In genomic region chr11:131695889-131696429, GRCh38 we compare ENCODE assay signal across 26 cellular contexts.
DNase-seq lines count a peak whose midpoint lies in the region; ATAC-seq, FAIRE-seq and TF ChIP-seq lines count a peak whose summit lies in the region.
"Had no signal": no experiment of that assay in that cellular context is flagged by ENCODE, and none has a peak within 500 bp of the region (broad histone marks: within the 10 kb centered on the region; RNA-seq: fewer than 3 reads in every experiment).

No MANE protein-coding gene starts in this region.

- TF ChIP-seq CTCF in colonic mucosa (IDR thresholded peaks at IDR 0.05) (no peak), HepG2 (CRISPR knock-in tag; IDR thresholded peaks at IDR 0.05) (no peak)

- no peak for TF ChIP-seq RAD21 in HepG2 (CRISPR knock-in tag; IDR thresholded peaks at IDR 0.05)

- H3K36me3 ChIP-seq in colonic mucosa (no peaks in the 10 kb centered on the region), HepG2 (replicated peaks in 1 of 2; ENCODE audit: control insufficient read depth in 1 of 2, insufficient read depth in 2 of 2, low read length in 2 of 2) (no peaks in the 10 kb centered on the region), HAP-1 (replicated peaks) (no peaks in the 10 kb centered on the region)
- H3K36me3 ChIP-seq: BE2C had no signal

- H3K27ac ChIP-seq in colonic mucosa, result no peak overlapping the region
- no peak overlapping the region for H3K27ac ChIP-seq in HepG2 (ENCODE audit: extremely low read length, insufficient read depth, low read length)
- H3K27ac ChIP-seq: GM23248 had no signal

- peak; percentile 13; the same call in 1 of the 3 replicates for ATAC-seq in HepG2
- ATAC-seq in T-cell (replicated peaks in 1 of 4), result no peak
- ATAC-seq in HG03139 (IDR thresholded peaks at IDR 0.05; ENCODE audit: unreplicated experiment), result no peak
- ATAC-seq: Panc1 had no signal

- H2AFZ ChIP-seq in HepG2 (ENCODE audit: low read length), result no peak overlapping the region
- H2AFZ ChIP-seq: GM23248 had no signal

- DNase-seq in Daoy (ENCODE audit: low read depth), result peak; percentile 25
- peak; percentile 34 for DNase-seq in RPMI7951 (ENCODE audit: low read depth)
- peak; percentile 3 for DNase-seq in colonic mucosa
- DNase-seq in HepG2 (ENCODE audit: low spot score), result no peak
- DNase-seq in medulla oblongata (ENCODE audit: extremely low spot score), result no peak
- DNase-seq in T-cell, result no peak
- no peak for DNase-seq in HAP-1 (ENCODE audit: low spot score in 2 of 2)
- DNase-seq: 8988T; ACHN; BE2C; CD8-positive, alpha-beta memory T cell; DMS 273 treated with DMSO at 0.1 percent for 48 hours; DND-41; GM23248; H9; Kasumi-1; MV-4-11; NCI-H146; NCI-H2107; NCI-H446; NCI-H524 treated with DMSO at 0.1 percent for 48 hours; SHP77 treated with DMSO at 0.1 percent for 48 hours had no signal

- no peaks in the 10 kb centered on the region for H3K79me2 ChIP-seq in HepG2 (ENCODE audit: insufficient read depth, low read length)

- H3K4me1 ChIP-seq in colonic mucosa (no peaks in the 10 kb centered on the region), HepG2 (ENCODE audit: insufficient read depth, low read length) (no peaks in the 10 kb centered on the region), HAP-1 (no peaks in the 10 kb centered on the region)
- H3K4me1 ChIP-seq: BE2C had no signal

- no peak for TF ChIP-seq POLR2A in HepG2 (IDR thresholded peaks at IDR 0.05; ENCODE audit: insufficient read depth in 1 of 2, low read depth in 2 of 2, low read length in 2 of 2)

- intact Hi-C loops in colonic mucosa (cut with DNase I) (no loop called here), HepG2 (cut with micrococcal nuclease; ENCODE audit: unreplicated experiment) (no loop called here)

- no peak overlapping the region for H3K4me3 Mint-ChIP-seq in T-cell
- H3K4me3 Mint-ChIP-seq: CD8-positive, alpha-beta memory T cell; H9 had no signal

- TF ChIP-seq EP300 in HepG2 (IDR thresholded peaks at IDR 0.05; ENCODE audit: low read depth in 2 of 2, low read length in 2 of 2), result no peak
- TF ChIP-seq EP300 in HepG2 (CRISPR knock-in tag; IDR thresholded peaks at IDR 0.05; ENCODE audit: borderline replicate concordance), result no peak

- H3K27me3 ChIP-seq in colonic mucosa, result no peaks in the 10 kb centered on the region
- peaks cover 0 to 25% of the 10 kb centered on the region in 2 experiments; a peak in 1 of 5 replicates for H3K27me3 ChIP-seq in HepG2 (ENCODE audit: control insufficient read depth in 1 of 2, insufficient read depth in 2 of 2, low read length in 2 of 2)
- no peaks in the 10 kb centered on the region for H3K27me3 ChIP-seq in HAP-1 (ENCODE audit: low read depth)
- H3K27me3 ChIP-seq: BE2C had no signal

- no peaks in the 10 kb centered on the region for H3K36me3 Mint-ChIP-seq in T-cell
- H3K36me3 Mint-ChIP-seq: CD14-positive monocyte; CD8-positive, alpha-beta memory T cell had no signal

- no peaks in the 10 kb centered on the region for H4K20me1 ChIP-seq in HepG2 (ENCODE audit: insufficient read depth, low read length)

- POLR2A ChIA-PET in HepG2 (lab: Yijun Ruan, JAX) (no interaction called here), T-cell (lab: Charles Lee) (no interaction called here)

- in situ Hi-C loops in HepG2 (cut with HindIII; ENCODE audit: extremely low pct_ligation_motif_present, low pct_unique_long_range_greater_than_20kb) (loop anchor here (25.0 kb wide), 1 partner anchor 1366 kb away; no protein-coding TSS in a partner anchor), HAP-1 (cut with MboI; ENCODE audit: low sequenced_read_pairs) (no loop called here)

- no TSS peak for BruUV-seq in HepG2 (replicated peaks; lab: Mats Ljungman, UMichigan)

- no peak for FAIRE-seq in HepG2 (lab: Jason Lieb, UNC)
- FAIRE-seq: GM18507 had no signal

- H3K4me3 ChIP-seq in colonic mucosa (no peak overlapping the region), HepG2 (replicated peaks in 1 of 3; ENCODE audit: insufficient read depth in 1 of 3, low read depth in 2 of 3, low read length in 3 of 3) (no peak overlapping the region), HAP-1 (no peak overlapping the region)
- H3K4me3 ChIP-seq: GM23248 had no signal

- peaks cover 27 to 39% of the 10 kb centered on the region in 2 donors for H3K27me3 Mint-ChIP-seq in T-cell

- peaks cover 0 to 7% (median 2%) of the 10 kb centered on the region in 3 donors for H3K4me1 Mint-ChIP-seq in T-cell

- H3K4me2 ChIP-seq in HepG2 (ENCODE audit: low read depth, low read length), result no peak overlapping the region

- 12% methylated on average over 10 of the region's 10 CpGs for WGBS in HepG2 (ENCODE audit: low lambda C conversion rate)

- peaks cover 0 to 15% (median 0%) of the 10 kb centered on the region in 3 donors for H3K9me3 Mint-ChIP-seq in T-cell
- H3K9me3 Mint-ChIP-seq: H9 had no signal

- H3K9ac ChIP-seq in colonic mucosa (ENCODE audit: low read depth in 2 of 2, low read length in 2 of 2) (no peak overlapping the region), HepG2 (ENCODE audit: insufficient read depth, low read depth, low read length) (no peak overlapping the region)
- H3K9ac ChIP-seq: GM23248 had no signal

- H3K9me3 ChIP-seq in colonic mucosa, result no peaks in the 10 kb centered on the region
- H3K9me3 ChIP-seq in HepG2 (ENCODE audit: low read length), result no peaks in the 10 kb centered on the region
- no peaks in the 10 kb centered on the region for H3K9me3 ChIP-seq in HAP-1
- H3K9me3 ChIP-seq: BE2C had no signal

- no peak overlapping the region for H3K27ac Mint-ChIP-seq in T-cell
- H3K27ac Mint-ChIP-seq: CD14-positive monocyte; CD8-positive, alpha-beta memory T cell; H9 had no signal

- CTCF ChIA-PET in HepG2 (lab: Yijun Ruan, JAX; ENCODE audit: low intra/inter-chr PET ratio, low total read pairs) (no interaction called here), T-cell (lab: Charles Lee) (no interaction called here)

TF ChIP-seq in HepG2, 621 proteins besides CTCF, POLR2A, EP300 and RAD21:
- TF ChIP-seq CBX1 (IDR thresholded peaks at IDR 0.05; ENCODE audit: low read depth) (no peak), ZNF30 (CRISPR knock-in tag; IDR thresholded peaks at IDR 0.05) (no peak), RAD51 (IDR thresholded peaks at IDR 0.05; ENCODE audit: borderline replicate concordance) (peak; percentile 52; the same call in 1 of the 2 replicates)

Comparison
In these comparisons a context has a peak if more than half of its experiments do, and no peak if none do; other contexts are left out.
1. DNase-seq: peak in Daoy (single experiment), RPMI7951 (single experiment) and colonic mucosa (single experiment); none in HepG2 (single experiment), medulla oblongata (single experiment), T-cell (0 of 34) and HAP-1 (0 of 2).